ENCODE assay signal across 8 cellular contexts in the genomic region with DNA sequence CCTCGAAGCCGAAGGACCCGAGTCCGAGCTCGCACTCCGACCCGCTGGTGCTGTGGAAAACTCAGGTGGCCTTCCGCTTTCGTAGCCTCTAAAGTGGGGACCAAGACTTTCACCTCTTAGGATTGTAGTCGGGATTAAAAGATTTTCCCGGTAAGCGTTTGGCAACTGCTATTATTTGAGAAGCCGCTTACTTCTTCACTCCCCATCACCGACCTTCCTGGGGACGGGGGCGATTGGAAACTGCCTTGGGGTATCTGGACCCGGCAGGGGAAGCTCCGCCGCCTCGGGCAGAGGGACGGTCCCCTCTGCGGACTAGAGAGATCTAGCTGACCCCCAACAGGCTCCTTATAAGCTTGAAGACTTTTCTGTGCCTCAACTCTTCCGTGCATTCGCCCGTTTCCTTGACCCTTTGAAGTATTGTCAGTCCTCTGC. TPM values are rescaled to one million over a fixed set of nuclear protein-coding genes. Genes with fewer than 3 reads are reported as not detected.
A peak's percentile ranks its signal among the peaks of the same experiment; 100 is the strongest.
DNase-seq lines count a peak whose midpoint lies in the region; ATAC-seq lines count a peak whose summit lies in the region.

No MANE protein-coding gene starts in this region.

- ATAC-seq in activated T-cell treated with anti-CD3 and anti-CD28 coated beads, Interleukin-2, amount 50 U/mL, for 72 hours (replicated peaks in 1 of 2): no peak
- ATAC-seq in stimulated activated naive CD8-positive, alpha-beta T cell treated with anti-CD3 and anti-CD28 coated beads, Interleukin-15, amount 100 ng/mL, for 72 hours: no peak
- ATAC-seq in GM21619 (IDR thresholded peaks at IDR 0.05; ENCODE audit: unreplicated experiment) (no peak), GM18907 (IDR thresholded peaks at IDR 0.05; ENCODE audit: unreplicated experiment) (no peak)

- no peaks in the 10 kb centered on the region for H3K9me3 Mint-ChIP-seq in T-helper 2 cell treated with Interferon-gamma antibody and Interleukin-4, amounts not matched to agents 5 μg/mL and 100 μg/mL, for 36 hours
- H3K9me3 Mint-ChIP-seq in activated T-cell treated with anti-CD3 and anti-CD28 coated beads, Interleukin-2, amount 50 U/mL, for 72 hours: no peaks in the 10 kb centered on the region
- no peaks in the 10 kb centered on the region for H3K9me3 Mint-ChIP-seq in stimulated activated naive CD8-positive, alpha-beta T cell treated with anti-CD3 and anti-CD28 coated beads, Interleukin-15, amount 100 ng/mL, for 72 hours

- H3K27me3 Mint-ChIP-seq in T-helper 2 cell treated with Interferon-gamma antibody and Interleukin-4, amounts not matched to agents 5 μg/mL and 100 μg/mL, for 36 hours (ENCODE audit: low read depth): peaks cover 4% of the 10 kb centered on the region
- no peaks in the 10 kb centered on the region for H3K27me3 Mint-ChIP-seq in activated T-cell treated with anti-CD3 and anti-CD28 coated beads, Interleukin-2, amount 50 U/mL, for 72 hours (ENCODE audit: low read depth)
- H3K27me3 Mint-ChIP-seq in stimulated activated naive CD8-positive, alpha-beta T cell treated with anti-CD3 and anti-CD28 coated beads, Interleukin-15, amount 100 ng/mL, for 72 hours: no peaks in the 10 kb centered on the region

- H3K36me3 ChIP-seq in iPS-20b (ENCODE audit: insufficient read depth, low read depth, low read length): peaks cover 6% of the 10 kb centered on the region; the same call in 1 of the 2 replicates

- H3K4me1 Mint-ChIP-seq in T-helper 2 cell treated with Interferon-gamma antibody and Interleukin-4, amounts not matched to agents 5 μg/mL and 100 μg/mL, for 36 hours (ENCODE audit: low read depth): peaks cover 43% of the 10 kb centered on the region
- H3K4me1 Mint-ChIP-seq in activated T-cell treated with anti-CD3 and anti-CD28 coated beads, Interleukin-2, amount 50 U/mL, for 72 hours (ENCODE audit: low read depth): peaks cover 48% of the 10 kb centered on the region
- H3K4me1 Mint-ChIP-seq in stimulated activated naive CD8-positive, alpha-beta T cell treated with anti-CD3 and anti-CD28 coated beads, Interleukin-15, amount 100 ng/mL, for 72 hours: peaks cover 49% of the 10 kb centered on the region

- peaks cover 3% of the 10 kb centered on the region; the same call in 1 of the 2 replicates for H3K27me3 ChIP-seq in iPS-20b (ENCODE audit: insufficient read depth, low read length)

- H3K9me3 ChIP-seq in iPS-20b (ENCODE audit: insufficient read depth, low read depth, low read length): no peaks in the 10 kb centered on the region

- H3K4me3 Mint-ChIP-seq in T-helper 2 cell treated with Interferon-gamma antibody and Interleukin-4, amounts not matched to agents 5 μg/mL and 100 μg/mL, for 36 hours: peak overlapping the region; percentile 85
- peak overlapping the region; percentile 79 to 84 for H3K4me3 Mint-ChIP-seq in activated T-cell treated with anti-CD3 and anti-CD28 coated beads, Interleukin-2, amount 50 U/mL, for 72 hours
- peak overlapping the region; percentile 83 to 94 for H3K4me3 Mint-ChIP-seq in stimulated activated naive CD8-positive, alpha-beta T cell treated with anti-CD3 and anti-CD28 coated beads, Interleukin-15, amount 100 ng/mL, for 72 hours

- no peaks in the 10 kb centered on the region for H3K4me1 ChIP-seq in iPS-20b (ENCODE audit: insufficient read depth, low read length)

- H3K27ac Mint-ChIP-seq in T-helper 2 cell treated with Interferon-gamma antibody and Interleukin-4, amounts not matched to agents 5 μg/mL and 100 μg/mL, for 36 hours: peak overlapping the region; percentile 83
- peak overlapping the region; percentile 91 for H3K27ac Mint-ChIP-seq in activated T-cell treated with anti-CD3 and anti-CD28 coated beads, Interleukin-2, amount 50 U/mL, for 72 hours
- peak overlapping the region; percentile 67 to 96 for H3K27ac Mint-ChIP-seq in stimulated activated naive CD8-positive, alpha-beta T cell treated with anti-CD3 and anti-CD28 coated beads, Interleukin-15, amount 100 ng/mL, for 72 hours

- no peak overlapping the region for H3K27ac ChIP-seq in iPS-20b (ENCODE audit: low read length)

- no peak for DNase-seq in T-helper 2 cell treated with Interferon-gamma antibody and Interleukin-4, amounts not matched to agents 5 μg/mL and 100 μg/mL, for 36 hours (ENCODE audit: low spot score)
- DNase-seq in T-helper 2 cell (no peak), NCI-H1092 treated with DMSO at 0.1 percent for 48 hours (lab: John Stamatoyannopoulos, UW) (no peak)
- peak in 1 of 2 donors; percentile 24 for DNase-seq in activated T-cell treated with anti-CD3 and anti-CD28 coated beads, Interleukin-2, amount 50 U/mL, for 72 hours
- no peak for DNase-seq in stimulated activated naive CD8-positive, alpha-beta T cell treated with anti-CD3 and anti-CD28 coated beads, Interleukin-15, amount 100 ng/mL, for 72 hours

- peak overlapping the region; percentile 91 for H3K4me3 ChIP-seq in iPS-20b (ENCODE audit: low read length)

- peak overlapping the region; percentile 66; the same call in 1 of the 2 replicates for H3K9ac ChIP-seq in iPS-20b (ENCODE audit: low read depth, low read length)

- H3K36me3 Mint-ChIP-seq in T-helper 2 cell treated with Interferon-gamma antibody and Interleukin-4, amounts not matched to agents 5 μg/mL and 100 μg/mL, for 36 hours (ENCODE audit: low read depth): peaks cover 11% of the 10 kb centered on the region
- H3K36me3 Mint-ChIP-seq in activated T-cell treated with anti-CD3 and anti-CD28 coated beads, Interleukin-2, amount 50 U/mL, for 72 hours (ENCODE audit: insufficient read depth in 2 of 2): peaks cover 3 to 4% of the 10 kb centered on the region in 2 donors

RNA-seq across cellular contexts. Expression of a gene that starts 0.7 kb away (rescaled TPM):
- 10 to 100 TPM; 57.7 to 64.2 TPM for total RNA-seq in activated T-cell treated with anti-CD3 and anti-CD28 coated beads, Interleukin-2, amount 50 U/mL, for 72 hours

RNA-seq across cellular contexts. Expression of a gene that starts 17.4 kb away (rescaled TPM):
- 10 to 100 TPM; 36.3 to 47.0 TPM for total RNA-seq in activated T-cell treated with anti-CD3 and anti-CD28 coated beads, Interleukin-2, amount 50 U/mL, for 72 hours
